ENCODE assay signal across 8 cellular contexts in the genomic region with DNA sequence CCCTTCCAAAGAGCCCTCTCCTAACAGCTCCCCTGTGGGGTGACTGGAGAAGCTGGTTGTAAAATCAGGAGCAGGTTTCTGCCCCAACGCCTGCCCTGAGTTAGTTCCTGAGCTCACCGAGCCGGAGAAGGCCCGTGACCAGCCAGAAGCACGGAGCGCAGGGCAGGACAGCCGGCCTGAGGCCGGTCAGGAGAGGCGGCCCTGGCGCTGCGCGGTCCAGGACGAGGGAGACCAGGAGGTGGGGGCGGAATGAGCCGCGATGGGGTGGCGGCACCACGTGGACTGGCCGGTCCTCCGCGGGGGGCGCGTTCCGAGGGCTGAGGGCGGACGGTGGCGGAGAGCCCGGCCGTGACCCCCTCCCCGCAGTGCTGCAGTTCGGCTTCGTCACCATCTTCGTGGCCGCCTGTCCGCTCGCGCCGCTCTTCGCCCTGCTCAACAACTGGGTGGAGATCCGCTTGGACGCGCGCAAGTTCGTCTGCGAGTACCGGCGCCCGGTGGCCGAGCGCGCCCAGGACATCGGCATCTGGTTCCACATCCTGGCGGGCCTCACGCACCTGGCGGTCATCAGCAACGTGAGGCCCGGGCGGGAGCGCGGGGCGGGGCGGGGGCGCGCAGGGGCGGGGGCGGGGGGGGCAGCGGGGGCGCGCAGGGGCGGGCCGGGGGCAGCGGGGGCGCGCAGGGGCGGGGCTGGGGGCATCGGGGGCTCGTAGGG. TPM values are rescaled to one million over a fixed set of nuclear protein-coding genes. Genes with fewer than 3 reads are reported as not detected.
DNase-seq lines count a peak whose midpoint lies in the region; ATAC-seq and TF ChIP-seq lines count a peak whose summit lies in the region.

No MANE protein-coding gene starts in this region.

- peak; percentile 60 for ATAC-seq in HG03432 (IDR thresholded peaks at IDR 0.05; ENCODE audit: unreplicated experiment)
- ATAC-seq in HG03139 (IDR thresholded peaks at IDR 0.05; ENCODE audit: unreplicated experiment): no peak

- peaks cover 0 to 5% (median 0%) of the 10 kb centered on the region in 5 experiments for H3K9me3 Mint-ChIP-seq in brain

- peaks cover 26% of the 10 kb centered on the region for H3K27me3 Mint-ChIP-seq in brain

- peak overlapping the region; percentile 76 to 82 (median 79) for H3K4me3 Mint-ChIP-seq in brain

- peak overlapping the region in 2 of 5 experiments; percentile 56 to 71 for H3K27ac Mint-ChIP-seq in brain

- DNase-seq in NCI-H82 (lab: John Stamatoyannopoulos, UW) (peak; percentile 70), NCI-H82 treated with DMSO at 0.1 percent for 48 hours (lab: John Stamatoyannopoulos, UW; ENCODE audit: unreplicated experiment) (no peak), SW480 (ENCODE audit: low spot score) (peak; percentile 81), hepatic stellate cell (ENCODE audit: low spot score) (peak; percentile 85), posterior vena cava (ENCODE audit: low spot score) (peak; percentile 92)

- TF ChIP-seq CTCF in brain (conservative IDR thresholded peaks at IDR 0.05): no peak

- intact Hi-C loops in posterior vena cava (cut with DNase I): no loop called here

- peaks cover 7% of the 10 kb centered on the region for H3K36me3 Mint-ChIP-seq in brain

- H3K4me1 Mint-ChIP-seq in brain: peaks cover 25% of the 10 kb centered on the region

RNA-seq across cellular contexts. Expression of a gene that starts 29.0 kb away (rescaled TPM):
- 1.3 TPM for polyA plus RNA-seq in brain (ENCODE audit: insufficient read depth, low read depth, low replicate concordance)
- under 1 TPM; 0.32 to 0.95 TPM for total RNA-seq in posterior vena cava
